Comparison of ENCODE assay signal across 9 cellular contexts in genomic region chr10:62095341-62096071, GRCh38.
A peak's percentile ranks its signal among the peaks of the same experiment; 100 is the strongest.
DNase-seq lines count a peak whose midpoint lies in the region; ATAC-seq and TF ChIP-seq lines count a peak whose summit lies in the region.
"Had no signal": no experiment of that assay in that cellular context is flagged by ENCODE, and none has a peak within 500 bp of the region (broad histone marks: within the 10 kb centered on the region; RNA-seq: fewer than 3 reads in every experiment).

No MANE protein-coding gene starts in this region.

- H3K36me3 ChIP-seq in uterus, result no peaks in the 10 kb centered on the region

- peaks cover 39% of the 10 kb centered on the region for H3K4me1 Mint-ChIP-seq in activated naive CD4-positive, alpha-beta T cell treated with anti-CD3 and anti-CD28 coated beads for 36 hours (ENCODE audit: low read depth)
- H3K4me1 Mint-ChIP-seq in mesothelial cell of epicardium, result peaks cover 46% of the 10 kb centered on the region

- H3K27ac Mint-ChIP-seq in activated naive CD4-positive, alpha-beta T cell treated with anti-CD3 and anti-CD28 coated beads for 36 hours, result peak overlapping the region; percentile 39
- H3K27ac Mint-ChIP-seq in mesothelial cell of epicardium, result peak overlapping the region; percentile 83

- no peaks in the 10 kb centered on the region for H3K27me3 ChIP-seq in uterus

- H3K9me3 ChIP-seq in uterus, result no peaks in the 10 kb centered on the region

- peaks cover 59% of the 10 kb centered on the region for H3K36me3 Mint-ChIP-seq in activated naive CD4-positive, alpha-beta T cell treated with anti-CD3 and anti-CD28 coated beads for 36 hours (ENCODE audit: low read depth)
- H3K36me3 Mint-ChIP-seq in mesothelial cell of epicardium, result peaks cover 21% of the 10 kb centered on the region

- intact Hi-C loops in activated naive CD4-positive, alpha-beta T cell treated with anti-CD3 and anti-CD28 coated beads for 36 hours (cut with micrococcal nuclease), result no loop called here
- intact Hi-C loops in uterus (cut with DNase I; ENCODE audit: low total_unique reads), result no loop called here

- H3K4me3 Mint-ChIP-seq in activated naive CD4-positive, alpha-beta T cell treated with anti-CD3 and anti-CD28 coated beads for 36 hours, result no peak overlapping the region
- no peak overlapping the region for H3K4me3 Mint-ChIP-seq in mesothelial cell of epicardium

- H3K4me3 ChIP-seq in uterus, result no peak overlapping the region

- H3K27ac ChIP-seq in caudate nucleus (ENCODE audit: low read depth, low read length) (peak overlapping the region; percentile 9), uterus (peak overlapping the region; percentile 69 to 75)

- CTCF ChIA-PET in activated naive CD4-positive, alpha-beta T cell treated with anti-CD3 and anti-CD28 coated beads for 36 hours (lab: Charles Lee), result interaction anchor here (1.1 to 1.6 kb wide), 2 partner anchors 10 to 12 kb away, joined by 3 to 5 read pairs; no protein-coding TSS in a partner anchor

- H3K27me3 Mint-ChIP-seq in activated naive CD4-positive, alpha-beta T cell treated with anti-CD3 and anti-CD28 coated beads for 36 hours (ENCODE audit: low read depth), result no peaks in the 10 kb centered on the region
- H3K27me3 Mint-ChIP-seq in mesothelial cell of epicardium (ENCODE audit: low read depth), result no peaks in the 10 kb centered on the region

- no peak for TF ChIP-seq CTCF in mesothelial cell of epicardium (IDR thresholded peaks at IDR 0.05; ENCODE audit: unreplicated experiment)
- TF ChIP-seq CTCF in uterus (IDR thresholded peaks at IDR 0.05), result no peak

- peaks cover 0 to 11% of the 10 kb centered on the region in 2 donors for H3K4me1 ChIP-seq in uterus

- no peak for DNase-seq in activated naive CD4-positive, alpha-beta T cell treated with anti-CD3 and anti-CD28 coated beads for 36 hours
- no peak for DNase-seq in activated naive CD4-positive, alpha-beta T cell treated with anti-CD3 and anti-CD28 coated beads, Interleukin-2, amount 50 U/mL, for 16 hours
- DNase-seq in caudate nucleus (lab: John Stamatoyannopoulos, UW) (peak in 3 of 61 donors; percentile 11 to 33 (median 16)), mesothelial cell of epicardium (ENCODE audit: low spot score in 2 of 2, unreplicated experiment in 2 of 2) (no peak), uterus (no peak), 8988T (no peak)
- DNase-seq in stimulated activated CD4-positive, alpha-beta T cell treated with anti-CD3 and anti-CD28 coated beads, Interleukin-12 subunit alpha, Interleukin-12 subunit beta, amount 100 ng/mL, for 4 hours, result no peak

- no peaks in the 10 kb centered on the region for H3K9me3 Mint-ChIP-seq in activated naive CD4-positive, alpha-beta T cell treated with anti-CD3 and anti-CD28 coated beads for 36 hours
- H3K9me3 Mint-ChIP-seq in mesothelial cell of epicardium, result peaks cover 6% of the 10 kb centered on the region

- no peak for ATAC-seq in GM18520 (IDR thresholded peaks at IDR 0.05; ENCODE audit: unreplicated experiment)
- ATAC-seq: HCT116 had no signal

- TF ChIP-seq POLR2A in uterus (IDR thresholded peaks at IDR 0.05), result no peak
